Comparison of ENCODE assay signal across 16 cellular contexts in genomic region chr1:47578862-47579419, GRCh38.
DNase-seq lines count a peak whose midpoint lies in the region; ATAC-seq and TF ChIP-seq lines count a peak whose summit lies in the region.
"Had no signal": no experiment of that assay in that cellular context is flagged by ENCODE, and none has a peak within 500 bp of the region (broad histone marks: within the 10 kb centered on the region; RNA-seq: fewer than 3 reads in every experiment).

No MANE protein-coding gene starts in this region.

- ATAC-seq in GM18498 (IDR thresholded peaks at IDR 0.05; ENCODE audit: unreplicated experiment) = no peak
- ATAC-seq in activated T-helper 17 cell treated with anti-CD3 and anti-CD28 coated beads, Interleukin-2, amount 50 U/mL, for 72 hours (replicated peaks) = no peak
- ATAC-seq: activated T-cell treated with anti-CD3 and anti-CD28 coated beads, Interleukin-2, amount 50 U/mL, for 4 hours had no signal

- H3K27ac Mint-ChIP-seq in activated T-helper 17 cell treated with anti-CD3 and anti-CD28 coated beads, Interleukin-2, amount 50 U/mL, for 72 hours = no peak overlapping the region
- H3K27ac Mint-ChIP-seq: activated CD4-positive, alpha-beta memory T cell treated with anti-CD3 and anti-CD28 coated beads, Interleukin-2, amount 10 ng/mL, durations not matched to agents 7 days and 5 days; activated naive CD8-positive, alpha-beta T cell had no signal

- no peaks in the 10 kb centered on the region for H3K36me3 ChIP-seq in mesodermal cell (ENCODE audit: control insufficient read depth, insufficient read depth, low read length)
- H3K36me3 ChIP-seq: BE2C, upper lobe of right lung, WERI-Rb-1 had no signal

- no peak overlapping the region for H3K4me3 Mint-ChIP-seq in activated T-helper 17 cell treated with anti-CD3 and anti-CD28 coated beads, Interleukin-2, amount 50 U/mL, for 72 hours
- H3K4me3 Mint-ChIP-seq: activated CD4-positive, alpha-beta memory T cell treated with anti-CD3 and anti-CD28 coated beads, Interleukin-2, amount 10 ng/mL, durations not matched to agents 7 days and 5 days; activated naive CD8-positive, alpha-beta T cell; activated T-cell treated with anti-CD3 and anti-CD28 coated beads, Interleukin-2, amount 50 U/mL, for 4 hours had no signal

- peak overlapping the region; percentile 76 for H3K27ac ChIP-seq in mesodermal cell (ENCODE audit: low read depth, low read length, severe bottlenecking)
- peak overlapping the region; percentile 44 for H3K27ac ChIP-seq in substantia nigra (ENCODE audit: low read depth, low read length, poor library complexity, severe bottlenecking)
- H3K27ac ChIP-seq: GM23248, WERI-Rb-1 had no signal

- no peaks in the 10 kb centered on the region for H3K9me3 Mint-ChIP-seq in activated T-helper 17 cell treated with anti-CD3 and anti-CD28 coated beads, Interleukin-2, amount 50 U/mL, for 72 hours
- H3K9me3 Mint-ChIP-seq: activated CD4-positive, alpha-beta memory T cell treated with anti-CD3 and anti-CD28 coated beads, Interleukin-2, amount 10 ng/mL, durations not matched to agents 7 days and 5 days; activated T-cell treated with anti-CD3 and anti-CD28 coated beads, Interleukin-2, amount 50 U/mL, for 4 hours had no signal

- DNase-seq in HFF-Myc (ENCODE audit: extremely low read depth, low read depth) (peak; percentile 50), choroid plexus epithelial cell (ENCODE audit: low read depth) (peak; percentile 46), substantia nigra (lab: John Stamatoyannopoulos, UW) (peak in 1 of 49 donors; percentile 31), occipital lobe (lab: John Stamatoyannopoulos, UW) (no peak)
- DNase-seq: activated CD4-positive, alpha-beta memory T cell treated with anti-CD3 and anti-CD28 coated beads, Interleukin-2, amount 10 ng/mL, durations not matched to agents 7 days and 5 days; activated T-cell treated with anti-CD3 and anti-CD28 coated beads, Interleukin-2, amount 50 U/mL, for 4 hours; BE2C; GM23248; kidney glomerular epithelial cell; RPMI8226; upper lobe of right lung; WERI-Rb-1 had no signal

- H3K9me3 ChIP-seq in mesodermal cell (ENCODE audit: control insufficient read depth, low read length) = no peaks in the 10 kb centered on the region
- H3K9me3 ChIP-seq: BE2C, upper lobe of right lung had no signal

- H3K36me3 Mint-ChIP-seq in activated T-helper 17 cell treated with anti-CD3 and anti-CD28 coated beads, Interleukin-2, amount 50 U/mL, for 72 hours (ENCODE audit: low read depth) = no peaks in the 10 kb centered on the region
- H3K36me3 Mint-ChIP-seq: activated naive CD8-positive, alpha-beta T cell had no signal

- peaks cover 68% of the 10 kb centered on the region for H3K4me1 ChIP-seq in mesodermal cell (ENCODE audit: control insufficient read depth, insufficient read depth, low read length, poor library complexity, severe bottlenecking)
- H3K4me1 ChIP-seq: BE2C, upper lobe of right lung had no signal

- TF ChIP-seq CTCF in HFF-Myc (IDR thresholded peaks at IDR 0.05; ENCODE audit: low read depth, low read length, missing control alignments) (no peak), choroid plexus epithelial cell (conservative IDR thresholded peaks at IDR 0.05; ENCODE audit: low read depth, low read length) (no peak)

- H3K4me1 Mint-ChIP-seq in activated T-helper 17 cell treated with anti-CD3 and anti-CD28 coated beads, Interleukin-2, amount 50 U/mL, for 72 hours = no peaks in the 10 kb centered on the region
- H3K4me1 Mint-ChIP-seq: activated CD4-positive, alpha-beta memory T cell treated with anti-CD3 and anti-CD28 coated beads, Interleukin-2, amount 10 ng/mL, durations not matched to agents 7 days and 5 days had no signal

- H3K4me3 ChIP-seq in HFF-Myc (replicated peaks; ENCODE audit: low read depth, low read length) (no peak overlapping the region), choroid plexus epithelial cell (ENCODE audit: low read depth, low read length) (no peak overlapping the region), mesodermal cell (ENCODE audit: extremely low read depth, insufficient read depth, low read length, poor library complexity, severe bottlenecking) (no peak overlapping the region)
- H3K4me3 ChIP-seq: GM23248, upper lobe of right lung had no signal

- H3K27me3 Mint-ChIP-seq in activated T-helper 17 cell treated with anti-CD3 and anti-CD28 coated beads, Interleukin-2, amount 50 U/mL, for 72 hours = peaks cover 27% of the 10 kb centered on the region

- WGBS in mesodermal cell (ENCODE audit: insufficient coverage in 2 of 2), 2 experiments = 60 to 95% methylated on average over 1 to 7 of the region's 7 CpGs
